ENCODE assay signal across 12 cellular contexts in genomic region chr4:137427411-137427810, GRCh38.
A peak's percentile ranks its signal among the peaks of the same experiment; 100 is the strongest.
DNase-seq lines count a peak whose midpoint lies in the region; ATAC-seq and TF ChIP-seq lines count a peak whose summit lies in the region.
"Had no signal": no experiment of that assay in that cellular context is flagged by ENCODE, and none has a peak within 500 bp of the region (broad histone marks: within the 10 kb centered on the region; RNA-seq: fewer than 3 reads in every experiment).

No MANE protein-coding gene starts in this region.

- H3F3A ChIP-seq in GM23338 (replicated peaks; ENCODE audit: low read depth): no peaks in the 10 kb centered on the region

- TF ChIP-seq CTCF in GM23338 (conservative IDR thresholded peaks at IDR 0.05; ENCODE audit: low read depth in 2 of 2) (no peak), fibroblast of mammary gland (conservative IDR thresholded peaks at IDR 0.05; ENCODE audit: control insufficient read depth, insufficient read depth, low read depth, low read length) (no peak), osteoblast (IDR thresholded peaks at IDR 0.05; ENCODE audit: extremely low read depth, low read depth, low read length) (no peak), hepatocyte (IDR thresholded peaks at IDR 0.05; ENCODE audit: poor library complexity) (no peak)

- peaks cover 2% of the 10 kb centered on the region for H3K9me3 Mint-ChIP-seq in GM23338
- H3K9me3 Mint-ChIP-seq: H9 had no signal

- no peak overlapping the region for H3K4me3 Mint-ChIP-seq in GM23338
- H3K4me3 Mint-ChIP-seq: CD4-positive, alpha-beta T cell; H9 had no signal

- no peaks in the 10 kb centered on the region for H3K9me3 ChIP-seq in osteoblast (ENCODE audit: low read depth, low read length)
- no peaks in the 10 kb centered on the region for H3K9me3 ChIP-seq in hepatocyte (ENCODE audit: low read depth)
- H3K9me3 ChIP-seq: Caco-2 had no signal

- no peak overlapping the region for H3K27ac Mint-ChIP-seq in GM23338
- H3K27ac Mint-ChIP-seq: CD4-positive, alpha-beta T cell; H9 had no signal

- H4K20me1 ChIP-seq in GM23338 (replicated peaks; ENCODE audit: insufficient read depth) (no peaks in the 10 kb centered on the region), osteoblast (ENCODE audit: insufficient read depth, low read length) (no peaks in the 10 kb centered on the region), hepatocyte (ENCODE audit: insufficient read depth, poor library complexity, severe bottlenecking) (no peaks in the 10 kb centered on the region)

- H3K4me3 ChIP-seq in GM23338 (no peak overlapping the region), fibroblast of mammary gland (ENCODE audit: control insufficient read depth, low read depth, low read length) (no peak overlapping the region), osteoblast (ENCODE audit: insufficient read depth, low read length) (no peak overlapping the region), hepatocyte (no peak overlapping the region)

- H3K4me1 Mint-ChIP-seq in GM23338: peaks cover 2% of the 10 kb centered on the region; the same call in 1 of the 3 replicates

- 0 out of 2 replicates have a peak, but pooled peaks cover 2% of the 10 kb centered on the region for H3K9me2 ChIP-seq in GM23338 (ENCODE audit: insufficient read depth)
- no peaks in the 10 kb centered on the region for H3K9me2 ChIP-seq in hepatocyte (replicated peaks; ENCODE audit: insufficient read depth)

- H3K27ac ChIP-seq in GM23338 (ENCODE audit: low read depth): no peak overlapping the region
- no peak overlapping the region for H3K27ac ChIP-seq in osteoblast (ENCODE audit: low read depth, low read length)
- no peak overlapping the region for H3K27ac ChIP-seq in hepatocyte
- H3K27ac ChIP-seq: C4-2B had no signal

- peaks cover 2% of the 10 kb centered on the region for H3K27me3 Mint-ChIP-seq in GM23338 (ENCODE audit: insufficient read depth, low read depth, poor library complexity)
- H3K27me3 Mint-ChIP-seq: CD4-positive, alpha-beta T cell had no signal

- no peaks in the 10 kb centered on the region for H3K79me2 ChIP-seq in GM23338 (replicated peaks; ENCODE audit: insufficient read depth)
- H3K79me2 ChIP-seq in osteoblast (ENCODE audit: insufficient read depth, low read length): no peaks in the 10 kb centered on the region
- H3K79me2 ChIP-seq in hepatocyte: no peaks in the 10 kb centered on the region

- no peak for ATAC-seq in GM23338
- no peak for ATAC-seq in Right ventricle myocardium superior (ENCODE audit: poor library complexity)
- ATAC-seq in HG02938 (IDR thresholded peaks at IDR 0.05; ENCODE audit: unreplicated experiment): no peak

- H3K4me2 ChIP-seq in GM23338 (no peak overlapping the region), osteoblast (ENCODE audit: insufficient read depth, low read length) (no peak overlapping the region), hepatocyte (no peak overlapping the region)

- no peaks in the 10 kb centered on the region for H3K36me3 Mint-ChIP-seq in GM23338 (ENCODE audit: low read depth)

- H3K27me3 ChIP-seq in GM23338 (ENCODE audit: insufficient read depth): no peaks in the 10 kb centered on the region
- no peaks in the 10 kb centered on the region for H3K27me3 ChIP-seq in osteoblast (ENCODE audit: insufficient read depth, low read length)
- H3K27me3 ChIP-seq in hepatocyte: no peaks in the 10 kb centered on the region

- DNase-seq in GM23338 (ENCODE audit: low spot score) (no peak), fibroblast of mammary gland (ENCODE audit: low read depth) (peak; percentile 35), osteoblast (ENCODE audit: insufficient read length, low spot score, missing footprints) (no peak), hepatocyte (ENCODE audit: low spot score) (no peak), Right ventricle myocardium superior (no peak)
- DNase-seq: ACHN; AML-193; Caco-2; CD4-positive, alpha-beta T cell; H9 had no signal

- H3K4me1 ChIP-seq in GM23338 (ENCODE audit: insufficient read depth): no peaks in the 10 kb centered on the region
- peaks cover 3% of the 10 kb centered on the region for H3K4me1 ChIP-seq in osteoblast (ENCODE audit: insufficient read depth, low read length)
- H3K4me1 ChIP-seq in hepatocyte (ENCODE audit: insufficient read depth): no peaks in the 10 kb centered on the region
- H3K4me1 ChIP-seq: Caco-2 had no signal

- intact Hi-C loops in Right ventricle myocardium superior (cut with DNase I): no loop called here

- 89% methylated on average over 3 of the region's 3 CpGs for WGBS in hepatocyte (ENCODE audit: low lambda C conversion rate, missing lambda C conversion rate)

- H3K36me3 ChIP-seq in GM23338 (ENCODE audit: insufficient read depth) (no peaks in the 10 kb centered on the region), osteoblast (ENCODE audit: insufficient read depth, low read length) (no peaks in the 10 kb centered on the region), hepatocyte (replicated peaks; ENCODE audit: insufficient read depth, low read depth) (no peaks in the 10 kb centered on the region)

- H2AFZ ChIP-seq in GM23338 (peak overlapping the region; percentile 88), osteoblast (ENCODE audit: low read length) (peak overlapping the region; percentile 71), hepatocyte (no peak overlapping the region)

TF ChIP-seq in GM23338, 12 proteins besides CTCF, POLR2A, EP300 and RAD21 (continues in another document):
- TF ChIP-seq JUNB (IDR thresholded peaks at IDR 0.05; ENCODE audit: unreplicated experiment) (no peak), REST (IDR thresholded peaks at IDR 0.05; ENCODE audit: unreplicated experiment) (no peak), STAT1 (IDR thresholded peaks at IDR 0.05; ENCODE audit: unreplicated experiment) (no peak), EZH2phosphoT487 (IDR thresholded peaks at IDR 0.05; ENCODE audit: unreplicated experiment) (no peak)
